ENCODE assay signal across 24 cellular contexts in the genomic region with DNA sequence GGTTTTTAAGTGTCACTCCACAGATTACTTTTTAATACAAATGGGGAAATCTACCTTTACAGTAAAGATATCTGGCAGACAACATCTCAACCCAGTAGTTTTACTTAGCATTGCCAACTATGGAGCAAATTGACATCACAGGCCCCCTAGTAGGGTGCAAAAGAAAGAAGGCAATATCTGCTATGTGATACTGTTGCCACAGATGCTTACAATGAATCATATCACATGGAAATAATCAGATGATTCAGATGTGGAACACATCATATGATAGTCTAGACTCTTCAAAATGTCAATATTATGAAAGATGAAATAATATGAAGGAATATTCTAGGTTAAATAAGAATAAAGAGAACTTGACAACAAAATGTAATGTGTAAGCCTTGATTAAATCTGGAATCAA.
"Had no signal": no experiment of that assay in that cellular context is flagged by ENCODE, and none has a peak within 500 bp of the region (broad histone marks: within the 10 kb centered on the region; RNA-seq: fewer than 3 reads in every experiment).

No MANE protein-coding gene starts in this region.

- H3K27ac Mint-ChIP-seq: activated CD4-positive, alpha-beta T cell treated with anti-CD3 and anti-CD28 coated beads for 36 hours; activated CD8-positive, alpha-beta memory T cell treated with anti-CD3 and anti-CD28 coated beads, Interleukin-2, amount 10 ng/mL, durations not matched to agents 7 days and 5 days; activated CD8-positive, alpha-beta T cell treated with anti-CD3 and anti-CD28 coated beads, Interleukin-2, amount 10 ng/mL, durations not matched to agents 7 days and 5 days; activated naive CD4-positive, alpha-beta T cell treated with anti-CD3 and anti-CD28 coated beads, Interleukin-2, amount 50 U/mL, for 72 hours; activated T-cell treated with anti-CD3 and anti-CD28 coated beads, Interleukin-2, amount 50 U/mL, for 72 hours; effector memory CD8-positive, alpha-beta T cell; memory B cell; natural killer cell; neural progenitor cell; T-helper 2 cell treated with Interferon-gamma antibody and Interleukin-4, amounts not matched to agents 5 μg/mL and 100 μg/mL, for 36 hours had no signal

- FAIRE-seq: kidney, urothelium cell line had no signal

- H3K27me3 ChIP-seq: body of pancreas, gastrocnemius medialis, hepatocyte, neural progenitor cell had no signal

- H3K27me3 Mint-ChIP-seq: activated CD8-positive, alpha-beta memory T cell treated with anti-CD3 and anti-CD28 coated beads, Interleukin-2, amount 10 ng/mL, durations not matched to agents 7 days and 5 days; effector memory CD8-positive, alpha-beta T cell; memory B cell had no signal

- DNase-seq: activated CD4-positive, alpha-beta T cell treated with anti-CD3 and anti-CD28 coated beads for 36 hours; activated CD4-positive, CD25-positive, alpha-beta regulatory T cell; activated CD8-positive, alpha-beta memory T cell treated with anti-CD3 and anti-CD28 coated beads, Interleukin-2, amount 10 ng/mL, durations not matched to agents 7 days and 5 days; activated CD8-positive, alpha-beta T cell treated with anti-CD3 and anti-CD28 coated beads, Interleukin-2, amount 10 ng/mL, durations not matched to agents 7 days and 5 days; activated naive CD4-positive, alpha-beta T cell; activated T-cell treated with anti-CD3 and anti-CD28 coated beads, Interleukin-2, amount 50 U/mL, for 72 hours; aorta; body of pancreas; cortex of kidney; effector memory CD8-positive, alpha-beta T cell; gastrocnemius medialis; kidney; natural killer cell; right cardiac atrium; stimulated activated CD4-positive, alpha-beta T cell treated with anti-CD3 and anti-CD28 coated beads, Interleukin-2, amount 100 ng/mL, for 48 hours; stimulated activated naive CD8-positive, alpha-beta T cell treated with anti-CD3 and anti-CD28 coated beads, Interleukin-15, Interleukin-2, amounts not matched to agents 100 U/mL and 50 U/mL, for 24 hours; T-helper 1 cell had no signal

- H3K36me3 ChIP-seq: gastrocnemius medialis, neural progenitor cell, thoracic aorta had no signal

- H3K4me1 Mint-ChIP-seq: activated CD4-positive, alpha-beta T cell treated with anti-CD3 and anti-CD28 coated beads for 36 hours; activated CD8-positive, alpha-beta memory T cell treated with anti-CD3 and anti-CD28 coated beads, Interleukin-2, amount 10 ng/mL, durations not matched to agents 7 days and 5 days; memory B cell; natural killer cell; neural progenitor cell had no signal

- H3K4me3 Mint-ChIP-seq: activated CD4-positive, alpha-beta T cell treated with anti-CD3 and anti-CD28 coated beads for 36 hours; activated CD8-positive, alpha-beta memory T cell treated with anti-CD3 and anti-CD28 coated beads, Interleukin-2, amount 10 ng/mL, durations not matched to agents 7 days and 5 days; activated CD8-positive, alpha-beta T cell treated with anti-CD3 and anti-CD28 coated beads, Interleukin-2, amount 10 ng/mL, durations not matched to agents 7 days and 5 days; activated T-cell treated with anti-CD3 and anti-CD28 coated beads, Interleukin-2, amount 50 U/mL, for 72 hours; effector memory CD8-positive, alpha-beta T cell; memory B cell; natural killer cell; neural progenitor cell; T-helper 2 cell treated with Interferon-gamma antibody and Interleukin-4, amounts not matched to agents 5 μg/mL and 100 μg/mL, for 36 hours had no signal

- H3K4me3 ChIP-seq: body of pancreas, gastrocnemius medialis, hepatocyte, neural progenitor cell, thoracic aorta had no signal

- H3K36me3 Mint-ChIP-seq: activated CD8-positive, alpha-beta memory T cell treated with anti-CD3 and anti-CD28 coated beads, Interleukin-2, amount 10 ng/mL, durations not matched to agents 7 days and 5 days; memory B cell; natural killer cell; neural progenitor cell had no signal
